8 cellular contexts compared by ENCODE assay signal in the genomic region with DNA sequence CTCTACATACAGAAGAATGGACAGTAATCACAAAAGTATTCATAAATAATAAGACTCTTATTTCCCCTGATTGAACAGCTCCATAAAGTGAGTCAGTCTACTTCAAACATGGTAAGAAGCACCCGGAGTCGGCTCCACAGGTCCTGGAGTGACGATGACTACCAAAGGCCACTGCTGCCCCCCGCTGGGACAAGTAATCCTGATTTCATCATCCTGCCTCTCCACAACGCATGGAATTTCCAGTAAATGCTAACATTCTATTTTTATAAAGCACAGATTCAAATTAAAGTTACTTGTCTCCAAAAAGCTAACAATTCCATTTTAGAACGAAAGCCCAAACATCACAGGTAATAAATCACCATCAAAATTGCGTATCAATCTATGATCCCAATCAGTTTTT. TPM values are rescaled to one million over a fixed set of nuclear protein-coding genes. Genes with fewer than 3 reads are reported as not detected.
DNase-seq lines count a peak whose midpoint lies in the region; ATAC-seq and TF ChIP-seq lines count a peak whose summit lies in the region.

No MANE protein-coding gene starts in this region.

- no peak overlapping the region for H3K27ac ChIP-seq in neuronal stem cell (replicated peaks; ENCODE audit: low read length)

- no peak overlapping the region for H3K23ac ChIP-seq in neuronal stem cell (ENCODE audit: low read depth, low read length, poor library complexity)

- H2BK120ac ChIP-seq in neuronal stem cell (ENCODE audit: low read depth, low read length): no peak overlapping the region

- H3K27me3 ChIP-seq in neuronal stem cell (ENCODE audit: control insufficient read depth in 3 of 3, insufficient read depth in 3 of 3, low read depth in 1 of 3, low read length in 3 of 3): no peaks in the 10 kb centered on the region

- no peak overlapping the region for H3K4me2 ChIP-seq in neuronal stem cell (ENCODE audit: insufficient read depth, low read length, poor library complexity, severe bottlenecking)

- no peak overlapping the region for H3K18ac ChIP-seq in neuronal stem cell (ENCODE audit: low read length)

- no peak overlapping the region for H2BK15ac ChIP-seq in neuronal stem cell (ENCODE audit: low read length)

- no peak overlapping the region for H2AFZ ChIP-seq in neuronal stem cell (ENCODE audit: low read length)

- H3K4me1 ChIP-seq in neuronal stem cell (ENCODE audit: control insufficient read depth in 2 of 2, insufficient read depth in 1 of 2, low read depth in 1 of 2, low read length in 2 of 2): no peaks in the 10 kb centered on the region

- no peak overlapping the region for H2AK5ac ChIP-seq in neuronal stem cell (ENCODE audit: low read depth, low read length)

- no peak overlapping the region for H3K9ac ChIP-seq in neuronal stem cell (ENCODE audit: low read depth, low read length, poor library complexity)

- DNase-seq in EL: peak; percentile 96
- peak; percentile 14 for DNase-seq in NCI-H2171 (lab: John Stamatoyannopoulos, UW)
- peak; percentile 86 to 93 for DNase-seq in cardiac fibroblast (ENCODE audit: low read depth in 2 of 2)
- DNase-seq in neuronal stem cell (ENCODE audit: low spot score): peak; percentile 5
- no peak for DNase-seq in activated naive CD4-positive, alpha-beta T cell (lab: John Stamatoyannopoulos, UW)
- no peak for DNase-seq in stimulated activated CD4-positive, alpha-beta T cell treated with anti-CD3 and anti-CD28 coated beads, Interleukin-1b, Interleukin-23, amount 100 ng/mL, for 48 hours
- DNase-seq in NCI-H1048 (lab: John Stamatoyannopoulos, UW): no peak

- H2BK5ac ChIP-seq in neuronal stem cell (ENCODE audit: low read length): no peak overlapping the region

- H3K14ac ChIP-seq in neuronal stem cell (ENCODE audit: low read length): no peak overlapping the region

- H3K79me1 ChIP-seq in neuronal stem cell (ENCODE audit: low read depth, low read length): no peaks in the 10 kb centered on the region

- H3K4ac ChIP-seq in neuronal stem cell (ENCODE audit: low read length): no peak overlapping the region

- no CpG with 5 or more reads among the region's 7 CpGs for WGBS in neuronal stem cell (ENCODE audit: extremely low coverage in 2 of 2, insufficient read length in 2 of 2, insufficient replicate concordance in 1 of 2), 2 donors

- ATAC-seq in GM18870 (IDR thresholded peaks at IDR 0.05; ENCODE audit: unreplicated experiment): no peak

- H3K36me3 ChIP-seq in neuronal stem cell (replicated peaks in 1 of 2; ENCODE audit: control insufficient read depth in 2 of 2, insufficient read depth in 2 of 2, low read length in 2 of 2): peaks cover 11 to 39% of the 10 kb centered on the region in 2 donors

- H3K9me3 ChIP-seq in neuronal stem cell (replicated peaks in 1 of 2; ENCODE audit: control insufficient read depth in 2 of 2, insufficient read depth in 1 of 2, low read depth in 1 of 2, low read length in 2 of 2): no peaks in the 10 kb centered on the region

- H4K91ac ChIP-seq in neuronal stem cell (ENCODE audit: low read depth, low read length, poor library complexity): no peak overlapping the region

- H3K4me3 ChIP-seq in cardiac fibroblast (replicated peaks in 1 of 2; ENCODE audit: low read depth in 2 of 2, low read length in 2 of 2): no peak overlapping the region
- H3K4me3 ChIP-seq in neuronal stem cell (ENCODE audit: low read length in 2 of 2): no peak overlapping the region

- H4K8ac ChIP-seq in neuronal stem cell (ENCODE audit: low read depth, low read length): no peak overlapping the region

- TF ChIP-seq CTCF in cardiac fibroblast (IDR thresholded peaks at IDR 0.05; ENCODE audit: low read depth, low read length): peak; percentile 31

- no peak overlapping the region for H2BK12ac ChIP-seq in neuronal stem cell (ENCODE audit: low read length)

RNA-seq across cellular contexts. Expression of gene ATPSCKMT, which starts 16.2 kb away (rescaled TPM):
- 9.8 TPM for polyA plus RNA-seq in neuronal stem cell (2013, experiment 1 of 2)
- 9.3 TPM for polyA plus RNA-seq in neuronal stem cell (2013, experiment 2 of 2)

RNA-seq across cellular contexts. Expression of gene CCT5, which starts 16.6 kb away (rescaled TPM):
- polyA plus RNA-seq in neuronal stem cell (2013, experiment 1 of 2): 217 TPM
- 218 TPM for polyA plus RNA-seq in neuronal stem cell (2013, experiment 2 of 2)

Comparison
In these comparisons a context has a peak if more than half of its experiments do, and no peak if none do; other contexts are left out.
1. DNase-seq: peak in EL (single experiment), NCI-H2171 (single experiment), cardiac fibroblast (2 of 2) and neuronal stem cell (single experiment); none in activated naive CD4-positive, alpha-beta T cell (0 of 4), stimulated activated CD4-positive, alpha-beta T cell treated with anti-CD3 and anti-CD28 coated beads, Interleukin-1b, Interleukin-23, amount 100 ng/mL, for 48 hours (single experiment) and NCI-H1048 (single experiment).